ENCODE assay signal across 26 cellular contexts in the genomic region with DNA sequence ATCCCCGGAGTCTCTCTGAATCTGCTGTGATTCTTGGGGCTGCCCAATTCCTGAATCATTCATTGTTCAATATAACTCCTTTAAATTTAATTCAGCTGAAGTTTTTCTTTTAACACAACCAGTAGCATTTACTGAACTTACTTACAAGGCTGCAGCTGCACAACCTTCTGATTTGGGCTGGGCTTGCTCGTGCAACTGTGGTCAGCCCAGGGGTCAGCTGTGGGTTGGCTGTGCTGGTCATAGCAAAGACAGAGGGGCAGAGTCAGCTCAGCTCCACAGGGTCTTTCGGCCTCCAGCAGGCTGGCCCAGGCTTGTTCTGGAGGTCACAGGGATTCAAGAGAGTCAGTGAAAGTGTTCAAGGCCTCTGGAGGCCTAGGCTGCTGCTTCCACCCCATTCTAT.
"Had no signal": no experiment of that assay in that cellular context is flagged by ENCODE, and none has a peak within 500 bp of the region (broad histone marks: within the 10 kb centered on the region; RNA-seq: fewer than 3 reads in every experiment).

No MANE protein-coding gene starts in this region.

- H3K36me3 Mint-ChIP-seq: immature natural killer cell, neural progenitor cell had no signal

- DNase-seq: cortex of kidney; dorsolateral prefrontal cortex; effector CD8-positive, alpha-beta T cell; endodermal cell; foreskin keratinocyte; glutamatergic neuron; hypothalamus; immature natural killer cell; islet precursor cell; kidney glomerular epithelial cell; left colon; left ventricle myocardium superior; lower lobe of right lung; sigmoid colon; stimulated activated CD4-positive, alpha-beta T cell treated with anti-CD3 and anti-CD28 coated beads, Interleukin-12 subunit alpha, Interleukin-12 subunit beta, amount 100 ng/mL, for 4 hours; stimulated activated CD4-positive, alpha-beta T cell treated with anti-CD3 and anti-CD28 coated beads, Interleukin-1b, Interleukin-23, amount 100 ng/mL, for 48 hours; stimulated activated CD4-positive, alpha-beta T cell treated with anti-CD3 and anti-CD28 coated beads, Interleukin-4, amount 100 ng/mL, for 1 hour; stimulated activated CD8-positive, alpha-beta memory T cell treated with anti-CD3 and anti-CD28 coated beads, Interleukin-4, amount 100 ng/mL, for 48 hours; stimulated activated naive CD4-positive, alpha-beta T cell; stimulated activated naive CD8-positive, alpha-beta T cell treated with anti-CD3 and anti-CD28 coated beads, Interleukin-15, amount 100 ng/mL, for 72 hours; transverse colon had no signal

- H3K27me3 Mint-ChIP-seq: progenitor cell of endocrine pancreas; stimulated activated naive CD8-positive, alpha-beta T cell treated with anti-CD3 and anti-CD28 coated beads, Interleukin-15, amount 100 ng/mL, for 72 hours had no signal

- H3K4me1 Mint-ChIP-seq: immature natural killer cell; nephron; stimulated activated naive CD8-positive, alpha-beta T cell treated with anti-CD3 and anti-CD28 coated beads, Interleukin-15, amount 100 ng/mL, for 72 hours had no signal

- H3K4me3 Mint-ChIP-seq: endodermal cell; immature natural killer cell; nephron; neural progenitor cell; stimulated activated naive CD8-positive, alpha-beta T cell treated with anti-CD3 and anti-CD28 coated beads, Interleukin-15, amount 100 ng/mL, for 72 hours had no signal

- H3K27ac Mint-ChIP-seq: endodermal cell, immature natural killer cell, nephron, neural progenitor cell, progenitor cell of endocrine pancreas had no signal

- H3K9me3 Mint-ChIP-seq: immature natural killer cell; neural progenitor cell; stimulated activated naive CD8-positive, alpha-beta T cell treated with anti-CD3 and anti-CD28 coated beads, Interleukin-15, amount 100 ng/mL, for 72 hours had no signal

- ATAC-seq: esophagus mucosa; foreskin keratinocyte; gastroesophageal sphincter; left colon; left ventricle myocardium superior; lower lobe of right lung; stimulated activated naive CD8-positive, alpha-beta T cell treated with anti-CD3 and anti-CD28 coated beads, Interleukin-15, amount 100 ng/mL, for 72 hours had no signal
